ENCODE assay signal across 11 cellular contexts in genomic region chr1:95453053-95453452, GRCh38.
"Had no signal": no experiment of that assay in that cellular context is flagged by ENCODE, and none has a peak within 500 bp of the region (broad histone marks: within the 10 kb centered on the region; RNA-seq: fewer than 3 reads in every experiment).

No MANE protein-coding gene starts in this region.

- H2AFZ ChIP-seq: GM23248, GM23338 had no signal

- H3K9ac ChIP-seq: GM23248 had no signal

- H3K36me3 ChIP-seq: HAP-1 had no signal

- FAIRE-seq: H1, H54 had no signal

- H3K4me3 ChIP-seq: GM23248, GM23338, HAP-1 had no signal

- DNase-seq: GM23248, GOT3, H7, H9, HCEC 1CT, HFFc6 had no signal

- H3K4me1 ChIP-seq: HAP-1 had no signal

- H3K4me2 ChIP-seq: GM23338 had no signal

- H3K9me3 ChIP-seq: HAP-1 had no signal

- ATAC-seq: GM23338, HCT116 had no signal

- H3K27ac ChIP-seq: GM23248 had no signal
